Comparison of ENCODE assay signal across 32 cellular contexts in the genomic region with DNA sequence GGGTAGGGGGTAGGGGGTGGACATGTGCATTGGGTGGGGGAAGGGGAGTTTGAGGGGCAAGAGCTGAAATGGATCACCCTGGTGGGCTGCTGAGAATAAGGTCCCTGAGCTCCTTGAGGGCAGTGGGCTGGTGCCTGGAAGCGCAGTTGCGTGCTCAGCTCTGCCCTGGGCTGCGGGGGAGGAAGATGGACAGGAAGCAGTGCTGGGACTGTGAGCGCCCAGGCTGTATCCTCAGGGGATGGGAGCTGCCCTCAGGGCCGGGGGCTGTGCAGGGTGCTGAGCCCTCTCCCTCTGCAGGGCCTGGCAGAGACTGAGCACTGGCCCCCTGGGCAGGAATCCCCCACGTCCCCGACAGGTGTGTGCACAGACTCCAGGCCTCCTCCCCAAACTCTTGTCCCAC. TPM values are rescaled to one million over a fixed set of nuclear protein-coding genes. Genes with fewer than 3 reads are reported as not detected.
"Had no signal": no experiment of that assay in that cellular context is flagged by ENCODE, and none has a peak within 500 bp of the region (broad histone marks: within the 10 kb centered on the region; RNA-seq: fewer than 3 reads in every experiment).

No MANE protein-coding gene starts in this region.

- H3K27ac ChIP-seq: adrenal gland, body of pancreas, brain microvascular endothelial cell, breast epithelium, VCaP had no signal

- ATAC-seq: activated CD8-positive, alpha-beta T cell treated with anti-CD3 and anti-CD28 coated beads for 36 hours; activated naive CD4-positive, alpha-beta T cell treated with anti-CD3 and anti-CD28 coated beads, Interleukin-2, amount 50 U/mL, for 72 hours; activated T-cell treated with anti-CD3 and anti-CD28 coated beads, Interleukin-2, amount 50 U/mL, for 4 hours; activated T-cell treated with anti-CD3 and anti-CD28 coated beads, Interleukin-2, amount 50 U/mL, for 72 hours; activated T-helper 17 cell treated with anti-CD3 and anti-CD28 coated beads, Interleukin-2, amount 50 U/mL, for 72 hours; body of pancreas had no signal

- H3K4me3 ChIP-seq: adrenal gland, body of pancreas, breast epithelium had no signal

- H3K27me3 ChIP-seq: adrenal gland, body of pancreas, breast epithelium had no signal

- H3K9me3 ChIP-seq: adrenal gland, body of pancreas, breast epithelium had no signal

- DNase-seq: activated B cell treated with CpG ODN at 0.5 μM for 24 hours; activated CD4-positive, alpha-beta memory T cell treated with anti-CD3 and anti-CD28 coated beads for 36 hours; activated CD4-positive, alpha-beta T cell treated with anti-CD3 and anti-CD28 coated beads for 4 hours; activated CD4-positive, alpha-beta T cell treated with anti-CD3 and anti-CD28 coated beads, Interleukin-2, amount 10 ng/mL, durations not matched to agents 24 days and 14 days; activated CD4-positive, alpha-beta T cell treated with anti-CD3 and anti-CD28 coated beads, Interleukin-2, amount 50 U/mL, for 1 hour; activated CD4-positive, alpha-beta T cell treated with anti-CD3 and anti-CD28 coated beads, Interleukin-2, amount 50 U/mL, for 4 hours; activated CD4-positive, CD25-positive, alpha-beta regulatory T cell treated with anti-CD3 and anti-CD28 coated beads, Interleukin-2, amount 50 U/mL, for 72 hours; activated CD8-positive, alpha-beta memory T cell treated with anti-CD3 and anti-CD28 coated beads, Interleukin-2, amount 50 U/mL, for 4 hours; activated CD8-positive, alpha-beta T cell treated with anti-CD3 and anti-CD28 coated beads for 36 hours; activated effector memory CD4-positive, alpha-beta T cell treated with anti-CD3 and anti-CD28 coated beads, Interleukin-2, amount 50 U/mL, for 16 hours; activated gamma-delta T cell treated with Interleukin-2 at 50 U/mL for 16 hours; activated naive CD4-positive, alpha-beta T cell; activated naive CD4-positive, alpha-beta T cell treated with anti-CD3 and anti-CD28 coated beads for 36 hours; activated naive CD4-positive, alpha-beta T cell treated with anti-CD3 and anti-CD28 coated beads, Interleukin-2, amount 50 U/mL, for 16 hours; activated naive CD8-positive, alpha-beta T cell treated with anti-CD3 and anti-CD28 coated beads for 36 hours; activated T-cell treated with anti-CD3 and anti-CD28 coated beads for 4 hours; activated T-cell treated with anti-CD3 and anti-CD28 coated beads, Interleukin-2, amount 50 U/mL, for 1 hour; activated T-cell treated with anti-CD3 and anti-CD28 coated beads, Interleukin-2, amount 50 U/mL, for 4 hours; activated T-cell treated with anti-CD3 and anti-CD28 coated beads, Interleukin-2, amount 50 U/mL, for 72 hours; adrenal gland; amniotic stem cell; aorta; body of pancreas; brain microvascular endothelial cell; central memory CD4-positive, alpha-beta T cell; T-helper 2 cell; T-helper 9 cell had no signal

- H3K4me1 ChIP-seq: adrenal gland, body of pancreas, breast epithelium had no signal

- H3K36me3 ChIP-seq: adrenal gland, brain microvascular endothelial cell, breast epithelium had no signal

RNA-seq across cellular contexts. Expression of gene ZNF467, which starts 24.4 kb away (rescaled TPM):
- total RNA-seq: activated CD8-positive, alpha-beta memory T cell treated with anti-CD3 and anti-CD28 coated beads for 36 hours had no signal
